Comparison of ENCODE assay signal across 1 cellular context in the genomic region with DNA sequence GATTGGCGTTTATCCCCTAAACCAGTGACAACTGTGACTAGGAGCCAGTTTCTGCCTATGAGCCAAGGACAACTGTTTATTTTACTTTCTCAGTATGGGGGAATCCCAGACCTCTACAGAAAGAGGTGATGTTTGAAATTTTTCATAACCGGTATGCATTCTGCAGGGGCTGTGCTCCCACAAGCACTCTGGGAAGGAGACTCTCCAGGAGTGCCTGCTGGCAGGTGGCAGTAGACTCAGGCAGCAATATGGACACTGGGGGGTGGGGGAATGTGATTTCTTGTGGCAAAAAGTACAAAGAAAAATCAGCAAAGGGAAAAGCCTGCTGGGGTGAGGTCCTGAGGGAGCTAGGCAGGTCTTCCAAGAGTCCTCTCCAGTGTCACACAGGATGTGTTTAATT.
TF ChIP-seq lines count a peak whose summit lies in the region.

No MANE protein-coding gene starts in this region.

TF ChIP-seq in HepG2, 621 proteins besides CTCF, POLR2A, EP300 and RAD21:
- TF ChIP-seq DNMT1 (CRISPR knock-in tag; IDR thresholded peaks at IDR 0.05) (no peak), SP140L (CRISPR knock-in tag; IDR thresholded peaks at IDR 0.05; ENCODE audit: borderline replicate concordance) (no peak), ZNF766 (CRISPR knock-in tag; IDR thresholded peaks at IDR 0.05; ENCODE audit: borderline replicate concordance) (no peak), SUZ12 (IDR thresholded peaks at IDR 0.05; ENCODE audit: low read depth, low read length) (no peak), ZNF614 (CRISPR knock-in tag; IDR thresholded peaks at IDR 0.05; ENCODE audit: borderline replicate concordance) (no peak), HMG20B (CRISPR knock-in tag; conservative IDR thresholded peaks at IDR 0.05) (no peak), ZMYM4 (CRISPR knock-in tag; IDR thresholded peaks at IDR 0.05) (no peak), NR2F1 (CRISPR knock-in tag; IDR thresholded peaks at IDR 0.05) (no peak), DNMT3B (CRISPR knock-in tag; conservative IDR thresholded peaks at IDR 0.05) (no peak), MAZ (IDR thresholded peaks at IDR 0.05; ENCODE audit: borderline replicate concordance, low read depth, low read length) (no peak), MAZ (CRISPR knock-in tag; IDR thresholded peaks at IDR 0.05; ENCODE audit: low read depth) (no peak)
